Comparison of ENCODE assay signal across 8 cellular contexts in genomic region chrX:77919370-77919769, GRCh38. TPM values are rescaled to one million over a fixed set of nuclear protein-coding genes. Genes with fewer than 3 reads are reported as not detected.
"Had no signal": no experiment of that assay in that cellular context is flagged by ENCODE, and none has a peak within 500 bp of the region (broad histone marks: within the 10 kb centered on the region; RNA-seq: fewer than 3 reads in every experiment).

No MANE protein-coding gene starts in this region.

RNA-seq across cellular contexts. Expression of gene PGAM4, which starts 50.1 kb away (rescaled TPM):
- total RNA-seq: LHCN-M2, MCF 10A, OCI-LY7, PC-9, Peyer's patch, Right ventricle myocardium inferior, RPMI7951, SJCRH30 had no signal
